ENCODE assay signal across 22 cellular contexts in the genomic region with DNA sequence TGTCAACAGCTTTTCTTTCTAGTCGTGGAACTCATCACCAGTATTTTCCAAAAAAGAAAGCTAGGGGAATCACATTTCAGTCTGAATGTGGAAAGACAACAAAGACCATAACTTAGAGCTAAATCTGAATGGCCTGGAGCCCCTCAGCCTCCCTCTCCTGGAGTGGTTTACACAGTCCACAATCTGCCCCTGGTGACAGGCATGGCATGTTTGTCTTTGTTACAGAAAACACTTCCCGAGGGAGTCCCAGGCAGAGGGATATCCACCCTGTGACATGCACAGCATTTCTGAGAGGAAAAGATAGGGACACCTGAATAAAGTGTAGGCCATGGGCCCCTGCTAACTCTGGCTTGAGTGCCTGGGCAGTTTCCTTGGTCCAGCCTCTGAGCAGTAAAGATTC. TPM values are rescaled to one million over a fixed set of nuclear protein-coding genes. Genes with fewer than 3 reads are reported as not detected.
DNase-seq lines count a peak whose midpoint lies in the region; ATAC-seq and TF ChIP-seq lines count a peak whose summit lies in the region.
"Had no signal": no experiment of that assay in that cellular context is flagged by ENCODE, and none has a peak within 500 bp of the region (broad histone marks: within the 10 kb centered on the region; RNA-seq: fewer than 3 reads in every experiment).

No MANE protein-coding gene starts in this region.

- DNase-seq in right cardiac atrium (no peak), cardiac septum (ENCODE audit: low spot score) (no peak), caudate nucleus (lab: John Stamatoyannopoulos, UW) (no peak), osteoblast (ENCODE audit: insufficient read length, low spot score, missing footprints) (peak; percentile 6), NCI-H146 (lab: John Stamatoyannopoulos, UW) (no peak)
- no peak for DNase-seq in activated naive CD4-positive, alpha-beta T cell (lab: John Stamatoyannopoulos, UW)
- DNase-seq: activated CD4-positive, alpha-beta T cell treated with anti-CD3 and anti-CD28 coated beads, Interleukin-2, amount 50 U/mL, for 1 hour; activated CD8-positive, alpha-beta memory T cell treated with anti-CD3 and anti-CD28 coated beads, Interleukin-2, amount 10 ng/mL, durations not matched to agents 7 days and 5 days; activated naive CD4-positive, alpha-beta T cell treated with Interleukin-2 at 50 U/mL for 16 hours; activated T-cell treated with anti-CD3 and anti-CD28 coated beads, Interleukin-2, amount 50 U/mL, for 72 hours; glutamatergic neuron; H7; NCI-H1105; NCI-H2081 treated with DMSO at 0.1 percent for 48 hours; NCI-H510A treated with DMSO at 0.1 percent for 48 hours; SHP77; T1000 had no signal

- H3K4me2 ChIP-seq in osteoblast (ENCODE audit: insufficient read depth, low read length) = no peak overlapping the region
- H3K4me2 ChIP-seq: BLaER1 had no signal

- H3K4me3 ChIP-seq in right cardiac atrium (ENCODE audit: low read length) = no peak overlapping the region
- H3K4me3 ChIP-seq in osteoblast (ENCODE audit: insufficient read depth, low read length) = no peak overlapping the region
- H3K4me3 ChIP-seq: BLaER1, prostate gland, tibial nerve had no signal

- 28% methylated on average over 2 of the region's 2 CpGs for WGBS in right cardiac atrium

- intact Hi-C loops in right cardiac atrium (cut with DNase I) (loop anchor here in 1 of 4 donors (5.0 kb wide), 1 partner anchor 79 kb away; the partner anchor contains the start of gene TMEM135), cardiac septum (cut with DNase I) (loop anchor here (5.0 to 10.0 kb wide), 2 partner anchors 39 to 77 kb away; partner anchors contain the start of gene TMEM135)

- H3K9me3 ChIP-seq in right cardiac atrium (ENCODE audit: control insufficient read depth, low read length) = no peaks in the 10 kb centered on the region
- no peaks in the 10 kb centered on the region for H3K9me3 ChIP-seq in osteoblast (ENCODE audit: low read depth, low read length)
- H3K9me3 ChIP-seq: BLaER1, Caco-2, prostate gland, tibial nerve had no signal

- peaks cover 9% of the 10 kb centered on the region for H3K79me2 ChIP-seq in osteoblast (ENCODE audit: insufficient read depth, low read length)

- H2AFZ ChIP-seq in osteoblast (ENCODE audit: low read length) = no peak overlapping the region

- no peaks in the 10 kb centered on the region for H4K20me1 ChIP-seq in osteoblast (ENCODE audit: insufficient read depth, low read length)
- H4K20me1 ChIP-seq: BLaER1 had no signal

- no peak for TF ChIP-seq CTCF in osteoblast (IDR thresholded peaks at IDR 0.05; ENCODE audit: extremely low read depth, low read depth, low read length)

- H3K4me1 ChIP-seq in right cardiac atrium (ENCODE audit: control insufficient read depth, insufficient read depth, low read length) = peaks cover 5% of the 10 kb centered on the region
- H3K4me1 ChIP-seq in osteoblast (ENCODE audit: insufficient read depth, low read length) = peaks cover 7% of the 10 kb centered on the region
- H3K4me1 ChIP-seq: prostate gland had no signal

- peak overlapping the region; percentile 25 for H3K27ac ChIP-seq in right cardiac atrium (ENCODE audit: low read length)
- H3K27ac ChIP-seq in caudate nucleus (ENCODE audit: low read depth, low read length) = peak overlapping the region; percentile 52
- no peak overlapping the region for H3K27ac ChIP-seq in osteoblast (ENCODE audit: low read depth, low read length)
- H3K27ac ChIP-seq: BLaER1, prostate gland had no signal

- no peaks in the 10 kb centered on the region for H3K36me3 ChIP-seq in osteoblast (ENCODE audit: insufficient read depth, low read length)
- H3K36me3 ChIP-seq: BLaER1, prostate gland, tibial nerve had no signal

- ATAC-seq in right cardiac atrium (no peak), GM21447 (IDR thresholded peaks at IDR 0.05; ENCODE audit: unreplicated experiment) (no peak)
- ATAC-seq: activated CD8-positive, alpha-beta memory T cell treated with anti-CD3 and anti-CD28 coated beads, Interleukin-2, amount 10 ng/mL, durations not matched to agents 7 days and 5 days; activated T-cell treated with anti-CD3 and anti-CD28 coated beads, Interleukin-2, amount 50 U/mL, for 72 hours had no signal

- H3K27me3 ChIP-seq in right cardiac atrium (ENCODE audit: control insufficient read depth, insufficient read depth) (no peaks in the 10 kb centered on the region), osteoblast (ENCODE audit: insufficient read depth, low read length) (peaks cover 8% of the 10 kb centered on the region)
- H3K27me3 ChIP-seq: tibial nerve had no signal

RNA-seq across cellular contexts. Expression of gene FZD4, which starts 3.1 kb away (rescaled TPM):
- total RNA-seq in right cardiac atrium (10 to 100 TPM; 20.6 to 28.3 (median 24.6) TPM), cardiac septum (14.4 TPM), osteoblast (12.7 and 16.2 TPM in 2 replicates)
- 13.9 TPM for polyA plus RNA-seq in right cardiac atrium
